Comparison of ENCODE assay signal across 18 cellular contexts in genomic region chr19:51372021-51372648, GRCh38. TPM values are rescaled to one million over a fixed set of nuclear protein-coding genes. Genes with fewer than 3 reads are reported as not detected.
DNase-seq lines count a peak whose midpoint lies in the region; ATAC-seq lines count a peak whose summit lies in the region.
"Had no signal": no experiment of that assay in that cellular context is flagged by ENCODE, and none has a peak within 500 bp of the region (broad histone marks: within the 10 kb centered on the region; RNA-seq: fewer than 3 reads in every experiment).

No MANE protein-coding gene starts in this region.

- H3K27me3 ChIP-seq in esophagus (ENCODE audit: control insufficient read depth in 1 of 2, insufficient read depth in 2 of 2, low read length in 2 of 2), result no peaks in the 10 kb centered on the region

- H3K4me3 ChIP-seq in esophagus (ENCODE audit: low read depth in 1 of 2, low read length in 2 of 2), result peak overlapping the region in 1 of 2 donors; percentile 8
- H3K4me3 ChIP-seq: PC-9 had no signal

- POLR2A ChIA-PET in T-cell (lab: Charles Lee), result interaction anchor here in 1 of 2 donors (1.0 kb wide), 1 partner anchor 23 kb away, joined by 3 read pairs; no protein-coding TSS in a partner anchor

- H3K27me3 Mint-ChIP-seq in activated T-cell treated with anti-CD3 and anti-CD28 coated beads, Interleukin-2, amount 50 U/mL, for 24 hours, result no peaks in the 10 kb centered on the region
- no peaks in the 10 kb centered on the region for H3K27me3 Mint-ChIP-seq in T-cell
- H3K27me3 Mint-ChIP-seq in stimulated activated naive B cell treated with anti-CD40 and anti-IgM and Interleukin-4, amounts not matched to agents 10 μg/mL and 1 μg/mL and 100 μg/mL, for 72 hours, result no peaks in the 10 kb centered on the region
- H3K27me3 Mint-ChIP-seq: dendritic cell treated with granulocyte-macrophage colony-stimulating factor and Interleukin-4, amounts not matched to agents 40 ng/mL and 50 ng/mL, for 4 days had no signal

- peaks cover 0 to 5% of the 10 kb centered on the region in 2 donors for H3K4me1 ChIP-seq in esophagus (ENCODE audit: control insufficient read depth in 2 of 2, insufficient read depth in 2 of 2, low read length in 1 of 2)

- peaks cover 77% of the 10 kb centered on the region for H3K4me1 Mint-ChIP-seq in activated T-cell treated with anti-CD3 and anti-CD28 coated beads, Interleukin-2, amount 50 U/mL, for 24 hours (ENCODE audit: low read depth)
- peaks cover 64 to 81% (median 72%) of the 10 kb centered on the region in 3 donors for H3K4me1 Mint-ChIP-seq in T-cell
- peaks cover 46 to 63% of the 10 kb centered on the region in 2 donors for H3K4me1 Mint-ChIP-seq in stimulated activated naive B cell treated with anti-CD40 and anti-IgM and Interleukin-4, amounts not matched to agents 10 μg/mL and 1 μg/mL and 100 μg/mL, for 72 hours

- no peak for DNase-seq in activated T-cell treated with anti-CD3 and anti-CD28 coated beads, Interleukin-2, amount 50 U/mL, for 24 hours
- DNase-seq in activated T-cell treated with anti-CD3 and anti-CD28 coated beads for 4 hours (no peak), T-cell (no peak), NCI-H187 (lab: John Stamatoyannopoulos, UW) (no peak)
- DNase-seq in stimulated activated naive B cell treated with anti-CD40 and anti-IgM and Interleukin-4, amounts not matched to agents 10 μg/mL and 1 μg/mL and 100 μg/mL, for 72 hours, result no peak
- no peak for DNase-seq in stimulated activated naive CD4-positive, alpha-beta T cell (lab: John Stamatoyannopoulos, UW)
- DNase-seq: anterior cingulate cortex, DMS79, IMR-90, NCI-H1436, NCI-H510A, PC-9 had no signal

- peaks cover 2% of the 10 kb centered on the region for H3K9me3 Mint-ChIP-seq in activated T-cell treated with anti-CD3 and anti-CD28 coated beads, Interleukin-2, amount 50 U/mL, for 24 hours
- no peaks in the 10 kb centered on the region for H3K9me3 Mint-ChIP-seq in T-cell
- no peaks in the 10 kb centered on the region for H3K9me3 Mint-ChIP-seq in stimulated activated naive B cell treated with anti-CD40 and anti-IgM and Interleukin-4, amounts not matched to agents 10 μg/mL and 1 μg/mL and 100 μg/mL, for 72 hours
- H3K9me3 Mint-ChIP-seq: dendritic cell treated with granulocyte-macrophage colony-stimulating factor and Interleukin-4, amounts not matched to agents 40 ng/mL and 50 ng/mL, for 4 days had no signal

- CTCF ChIA-PET in T-cell (lab: Charles Lee), result interaction anchor here in 1 of 2 donors (1.9 kb wide), 1 partner anchor 23 kb away, joined by 10 read pairs; no protein-coding TSS in a partner anchor

- H3K27ac Mint-ChIP-seq in activated T-cell treated with anti-CD3 and anti-CD28 coated beads, Interleukin-2, amount 50 U/mL, for 24 hours, result peak overlapping the region; percentile 98
- peak overlapping the region; percentile 89 for H3K27ac Mint-ChIP-seq in T-cell
- H3K27ac Mint-ChIP-seq in stimulated activated naive B cell treated with anti-CD40 and anti-IgM and Interleukin-4, amounts not matched to agents 10 μg/mL and 1 μg/mL and 100 μg/mL, for 72 hours, result peak overlapping the region; percentile 82
- H3K27ac Mint-ChIP-seq: dendritic cell treated with granulocyte-macrophage colony-stimulating factor and Interleukin-4, amounts not matched to agents 40 ng/mL and 50 ng/mL, for 4 days had no signal

- no peaks in the 10 kb centered on the region for H3K9me3 ChIP-seq in esophagus (ENCODE audit: control insufficient read depth in 2 of 2, insufficient read depth in 1 of 2, low read depth in 1 of 2, low read length in 1 of 2)

- H3K27ac ChIP-seq in esophagus (ENCODE audit: low read depth in 2 of 2, low read length in 1 of 2), result peak overlapping the region; percentile 4 to 65
- H3K27ac ChIP-seq: PC-9 had no signal

- WGBS in esophagus, 2 donors, result 78 to 79% methylated on average over 18 of the region's 18 CpGs

- peak overlapping the region; percentile 97 for H3K4me3 Mint-ChIP-seq in activated T-cell treated with anti-CD3 and anti-CD28 coated beads, Interleukin-2, amount 50 U/mL, for 24 hours
- H3K4me3 Mint-ChIP-seq in T-cell, result peak overlapping the region; percentile 61 to 96 (median 96)
- H3K4me3 Mint-ChIP-seq in stimulated activated naive B cell treated with anti-CD40 and anti-IgM and Interleukin-4, amounts not matched to agents 10 μg/mL and 1 μg/mL and 100 μg/mL, for 72 hours, result peak overlapping the region; percentile 7 to 37
- H3K4me3 Mint-ChIP-seq: dendritic cell treated with granulocyte-macrophage colony-stimulating factor and Interleukin-4, amounts not matched to agents 40 ng/mL and 50 ng/mL, for 4 days had no signal

- no peak for ATAC-seq in T-cell (replicated peaks in 1 of 4)
- no peak for ATAC-seq in stimulated activated naive B cell treated with anti-CD40 and anti-IgM and Interleukin-4, amounts not matched to agents 10 μg/mL and 1 μg/mL and 100 μg/mL, for 72 hours (replicated peaks)
- ATAC-seq in GM19395 (IDR thresholded peaks at IDR 0.05; ENCODE audit: unreplicated experiment), result no peak

- peaks cover 43% of the 10 kb centered on the region for H3K36me3 Mint-ChIP-seq in activated T-cell treated with anti-CD3 and anti-CD28 coated beads, Interleukin-2, amount 50 U/mL, for 24 hours (ENCODE audit: low read depth)
- no peaks in the 10 kb centered on the region for H3K36me3 Mint-ChIP-seq in T-cell
- peaks cover 2 to 13% of the 10 kb centered on the region in 2 donors for H3K36me3 Mint-ChIP-seq in stimulated activated naive B cell treated with anti-CD40 and anti-IgM and Interleukin-4, amounts not matched to agents 10 μg/mL and 1 μg/mL and 100 μg/mL, for 72 hours

- no peaks in the 10 kb centered on the region for H3K36me3 ChIP-seq in esophagus (ENCODE audit: control insufficient read depth in 2 of 2, insufficient read depth in 2 of 2, low read length in 1 of 2)

RNA-seq across cellular contexts. Expression of gene NKG7, which starts 0.3 kb away (rescaled TPM):
- total RNA-seq in T-cell, result 100 to 1,000 TPM in 4 of 5 donors, 10 to 100 TPM in 1; 42.9 to 356 (median 105) TPM
- 1 to 10 TPM; 1.0 to 3.2 TPM for polyA plus RNA-seq in esophagus
- total RNA-seq: IMR-90, PC-9 had no signal
- polyA plus RNA-seq: IMR-90 had no signal

RNA-seq across cellular contexts. Expression of gene CLDND2, which starts 3.3 kb away (rescaled TPM):
- 1 to 10 TPM; 2.0 to 8.5 (median 5.8) TPM for total RNA-seq in T-cell
- under 1 TPM; 0.37 to 0.39 TPM for polyA plus RNA-seq in esophagus
- total RNA-seq: IMR-90, omental fat pad had no signal
- polyA plus RNA-seq: IMR-90 had no signal

RNA-seq across cellular contexts. Expression of gene ETFB, which starts 5.9 kb away (rescaled TPM):
- total RNA-seq in T-cell, result 10 to 100 TPM; 37.8 to 67.8 (median 61.1) TPM
- 100 to 1,000 TPM; 127 to 181 TPM for polyA plus RNA-seq in esophagus

RNA-seq across cellular contexts. Expression of gene LIM2, which starts 15.6 kb away (rescaled TPM):
- total RNA-seq in T-cell, result not detected
- polyA plus RNA-seq in esophagus, result not detected
- total RNA-seq: IMR-90; omental fat pad; PC-9; T-helper 1 cell treated with Interleukin-12 subunit alpha and Interleukin-12 subunit beta and Interleukin-4 antibody, amounts not matched to agents 30 ng/mL and 1 ng/mL, for 36 hours; ureter had no signal
- polyA plus RNA-seq: IMR-90 had no signal

RNA-seq across cellular contexts. Expression of gene C19orf84, which starts 18.3 kb away (rescaled TPM):
- total RNA-seq in T-cell, result not detected
- polyA plus RNA-seq in esophagus, result not detected
- total RNA-seq: IMR-90, omental fat pad, ureter had no signal
- polyA plus RNA-seq: IMR-90 had no signal

Comparison
In these comparisons a context has a peak if more than half of its experiments do, and no peak if none do; other contexts are left out.
1. H3K4me3 Mint-ChIP-seq: peak in every context shown above with its lines; median percentile 97 in activated T-cell treated with anti-CD3 and anti-CD28 coated beads, Interleukin-2, amount 50 U/mL, for 24 hours; 96 in T-cell; 22 in stimulated activated naive B cell treated with anti-CD40 and anti-IgM and Interleukin-4, amounts not matched to agents 10 μg/mL and 1 μg/mL and 100 μg/mL, for 72 hours.